Comparison of ENCODE assay signal across 17 cellular contexts in the genomic region with DNA sequence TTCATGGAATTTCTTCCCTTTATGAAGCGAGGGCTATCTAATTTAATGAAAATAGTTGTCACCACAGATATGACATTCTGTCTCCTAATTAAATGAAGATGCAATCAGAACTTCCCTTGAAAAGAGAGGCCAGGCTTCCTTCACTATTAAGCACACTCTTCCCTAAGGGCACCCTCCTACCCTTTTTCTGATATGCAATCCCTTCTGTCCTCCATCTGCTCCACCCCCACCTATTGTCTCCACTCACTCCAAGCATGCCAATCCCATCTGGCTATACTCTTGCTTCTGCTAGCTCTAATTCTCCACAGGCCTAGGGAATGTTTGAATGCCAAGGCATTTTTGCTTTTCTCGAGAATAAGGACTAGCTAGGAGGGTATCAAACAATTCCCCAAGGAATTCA.
DNase-seq lines count a peak whose midpoint lies in the region; ATAC-seq, FAIRE-seq and TF ChIP-seq lines count a peak whose summit lies in the region.
"Had no signal": no experiment of that assay in that cellular context is flagged by ENCODE, and none has a peak within 500 bp of the region (broad histone marks: within the 10 kb centered on the region; RNA-seq: fewer than 3 reads in every experiment).

No MANE protein-coding gene starts in this region.

- no peak for DNase-seq in D721Med (ENCODE audit: insufficient read length, low spot score)
- DNase-seq in NCI-H1694 (lab: John Stamatoyannopoulos, UW): peak; percentile 96
- peak; percentile 90 for DNase-seq in WERI-Rb-1
- DNase-seq in iPS-NIHi7 (ENCODE audit: extremely low spot score): peak; percentile 65
- DNase-seq in activated T-cell treated with anti-CD3 and anti-CD28 coated beads, Interleukin-2, amount 50 U/mL, for 1 hour: no peak
- DNase-seq in nephron progenitor cell: no peak
- DNase-seq in KG1 (lab: John Stamatoyannopoulos, UW): no peak
- DNase-seq: activated CD4-positive, alpha-beta T cell treated with anti-CD3 and anti-CD28 coated beads, Interleukin-2, amount 10 ng/mL, durations not matched to agents 7 days and 5 days; GM23248; NCI-H1930; T-helper 2 cell; uterus had no signal

- H3K36me3 ChIP-seq in WERI-Rb-1: no peaks in the 10 kb centered on the region
- H3K36me3 ChIP-seq: uterus had no signal

- H3K27ac ChIP-seq in WERI-Rb-1: peak overlapping the region; percentile 74
- H3K27ac ChIP-seq: GM23248, KMS-11, uterus had no signal

- H3K36me3 Mint-ChIP-seq in nephron progenitor cell (ENCODE audit: low read depth): no peaks in the 10 kb centered on the region

- TF ChIP-seq CTCF in D721Med (IDR thresholded peaks at IDR 0.05; ENCODE audit: insufficient read depth, missing control alignments): no peak
- no peak for TF ChIP-seq CTCF in WERI-Rb-1 (IDR thresholded peaks at IDR 0.05; ENCODE audit: low read depth, low read length)
- no peak for TF ChIP-seq CTCF in nephron progenitor cell (IDR thresholded peaks at IDR 0.05)

- H3K27ac Mint-ChIP-seq in nephron progenitor cell: no peak overlapping the region
- H3K27ac Mint-ChIP-seq: activated CD4-positive, alpha-beta T cell treated with anti-CD3 and anti-CD28 coated beads, Interleukin-2, amount 10 ng/mL, durations not matched to agents 7 days and 5 days; B cell had no signal

- no peak overlapping the region for H3K4me3 Mint-ChIP-seq in nephron progenitor cell
- H3K4me3 Mint-ChIP-seq: activated CD4-positive, alpha-beta T cell treated with anti-CD3 and anti-CD28 coated beads, Interleukin-2, amount 10 ng/mL, durations not matched to agents 7 days and 5 days; B cell had no signal

- H3K9me3 ChIP-seq in WERI-Rb-1 (ENCODE audit: severe bottlenecking): no peaks in the 10 kb centered on the region
- H3K9me3 ChIP-seq: uterus had no signal

- H3K4me1 Mint-ChIP-seq in nephron progenitor cell: peaks cover 26% of the 10 kb centered on the region

- no peaks in the 10 kb centered on the region for H3K9me3 Mint-ChIP-seq in nephron progenitor cell
- H3K9me3 Mint-ChIP-seq: activated CD4-positive, alpha-beta T cell treated with anti-CD3 and anti-CD28 coated beads, Interleukin-2, amount 10 ng/mL, durations not matched to agents 7 days and 5 days had no signal

- no peaks in the 10 kb centered on the region for H3K27me3 Mint-ChIP-seq in nephron progenitor cell (ENCODE audit: low read depth, poor library complexity)
- H3K27me3 Mint-ChIP-seq: B cell had no signal

- H3K27me3 ChIP-seq in WERI-Rb-1 (ENCODE audit: insufficient read depth, low read depth, severe bottlenecking): no peaks in the 10 kb centered on the region
- H3K27me3 ChIP-seq: uterus had no signal

- FAIRE-seq in D721Med (lab: Jason Lieb, UNC): peak; percentile 95
- FAIRE-seq: G401.6, keratinocyte had no signal

- H3K4me3 ChIP-seq in WERI-Rb-1 (ENCODE audit: low read depth, low read length): peak overlapping the region; percentile 20; the same call in 1 of the 2 replicates
- H3K4me3 ChIP-seq: GM23248, uterus had no signal

- ATAC-seq in HG03469 (IDR thresholded peaks at IDR 0.05; ENCODE audit: unreplicated experiment): no peak

Comparison
In these comparisons a context has a peak if more than half of its experiments do, and no peak if none do; other contexts are left out.
1. DNase-seq: peak in NCI-H1694 (single experiment), WERI-Rb-1 (single experiment) and iPS-NIHi7 (single experiment); none in D721Med (single experiment), activated T-cell treated with anti-CD3 and anti-CD28 coated beads, Interleukin-2, amount 50 U/mL, for 1 hour (single experiment), nephron progenitor cell (single experiment) and KG1 (single experiment).